ENCODE assay signal across 8 cellular contexts in the genomic region with DNA sequence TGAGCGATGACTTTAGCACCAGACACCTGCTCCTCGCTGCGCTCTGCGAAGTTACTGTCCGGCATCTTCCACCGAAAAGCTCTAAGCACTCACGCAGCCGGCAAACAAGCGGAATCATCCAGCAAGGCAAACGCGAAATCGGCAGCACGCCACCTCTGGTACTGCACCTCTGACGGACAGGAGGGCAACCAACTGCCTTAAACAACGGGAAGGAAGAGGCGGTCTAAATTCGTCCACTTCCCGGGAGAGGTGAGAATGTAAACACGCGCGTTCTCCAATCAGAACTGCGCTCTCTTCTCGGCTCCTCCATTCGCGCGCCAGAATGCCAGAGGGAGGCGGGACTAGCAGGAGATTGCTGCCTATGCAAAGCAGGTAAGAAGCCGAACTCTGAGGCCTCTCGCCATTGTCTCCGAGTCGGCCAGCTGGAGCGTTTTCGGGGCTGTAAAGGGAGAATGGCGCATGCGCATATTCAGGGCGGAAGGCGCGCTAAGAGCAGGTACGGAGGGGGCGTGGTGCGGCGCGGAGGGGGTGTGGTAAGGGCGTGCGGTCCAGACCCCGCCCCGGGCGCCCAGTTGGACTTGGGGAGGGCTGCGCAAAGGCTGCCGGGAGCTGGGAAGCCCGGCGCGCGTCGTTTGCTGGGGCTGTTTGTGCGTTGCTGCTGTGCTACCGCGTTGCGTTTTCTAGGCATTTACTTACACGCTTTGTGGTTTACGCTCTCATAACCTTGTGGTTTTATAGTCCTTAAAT. TPM values are rescaled to one million over a fixed set of nuclear protein-coding genes. Genes with fewer than 3 reads are reported as not detected.
A peak's percentile ranks its signal among the peaks of the same experiment; 100 is the strongest.
DNase-seq lines count a peak whose midpoint lies in the region; ATAC-seq and TF ChIP-seq lines count a peak whose summit lies in the region.

A gene with protein sequence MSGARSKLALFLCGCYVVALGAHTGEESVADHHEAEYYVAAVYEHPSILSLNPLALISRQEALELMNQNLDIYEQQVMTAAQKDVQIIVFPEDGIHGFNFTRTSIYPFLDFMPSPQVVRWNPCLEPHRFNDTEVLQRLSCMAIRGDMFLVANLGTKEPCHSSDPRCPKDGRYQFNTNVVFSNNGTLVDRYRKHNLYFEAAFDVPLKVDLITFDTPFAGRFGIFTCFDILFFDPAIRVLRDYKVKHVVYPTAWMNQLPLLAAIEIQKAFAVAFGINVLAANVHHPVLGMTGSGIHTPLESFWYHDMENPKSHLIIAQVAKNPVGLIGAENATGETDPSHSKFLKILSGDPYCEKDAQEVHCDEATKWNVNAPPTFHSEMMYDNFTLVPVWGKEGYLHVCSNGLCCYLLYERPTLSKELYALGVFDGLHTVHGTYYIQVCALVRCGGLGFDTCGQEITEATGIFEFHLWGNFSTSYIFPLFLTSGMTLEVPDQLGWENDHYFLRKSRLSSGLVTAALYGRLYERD (plus strand): TSS at position 347 of the 747 bp plus-strand sequence. CDS start 33,695 bp downstream, outside the sequence.
A gene (minus strand): TSS at position 171 of the 747 bp plus-strand sequence. CDS start 106 bp downstream, at position 65.

- peak; percentile 100 for DNase-seq in EH (ENCODE audit: low read depth)
- peak; percentile 97 for DNase-seq in LoVo (ENCODE audit: low spot score)
- peak; percentile 91 to 97 for DNase-seq in activated T-helper 1 cell treated with anti-CD3 and anti-CD28 coated beads, Interleukin-2, amount 50 U/mL, for 16 hours (ENCODE audit: low read depth in 1 of 2, low spot score in 1 of 2)
- DNase-seq in foreskin keratinocyte, result peak; percentile 99
- DNase-seq in non-pigmented ciliary epithelial cell (ENCODE audit: low read depth), result peak; percentile 97
- DNase-seq in testis, result peak; percentile 99
- no peak for DNase-seq in NCI-H1436 (lab: John Stamatoyannopoulos, UW)

- H3K9me3 ChIP-seq in testis, result no peaks in the 10 kb centered on the region

- no peaks in the 10 kb centered on the region for H3K36me3 ChIP-seq in testis (ENCODE audit: low read depth, missing control alignments)

- 0% methylated on average over 24 to 61 of the region's 61 CpGs for WGBS in testis, 2 donors

- peak; percentile 94 for ATAC-seq in GM21825 (IDR thresholded peaks at IDR 0.05; ENCODE audit: unreplicated experiment)
- peak; percentile 95 for ATAC-seq in foreskin keratinocyte

- H3K4me3 ChIP-seq in testis, result peak within 1 kb of the TSS; percentile 62 to 84

- peak; percentile 53 for TF ChIP-seq CTCF in foreskin keratinocyte (conservative IDR thresholded peaks at IDR 0.05)
- TF ChIP-seq CTCF in testis (IDR thresholded peaks at IDR 0.05), result peak in 1 of 3 experiments; percentile 25

- TF ChIP-seq POLR2A in testis (IDR thresholded peaks at IDR 0.05), result peak; percentile 34

- intact Hi-C loops in testis (cut with DNase I; ENCODE audit: low total_unique reads), result no loop called here

- no peaks in the 10 kb centered on the region for H3K27me3 ChIP-seq in foreskin keratinocyte
- H3K27me3 ChIP-seq in testis, result no peaks in the 10 kb centered on the region

- peaks cover 8% of the 10 kb centered on the region for H3K4me1 ChIP-seq in foreskin keratinocyte
- H3K4me1 ChIP-seq in testis, result peaks cover 9% of the 10 kb centered on the region

- H3K27ac ChIP-seq in foreskin keratinocyte, result peak within 1 kb of the TSS; percentile 48
- peak within 1 kb of the TSS; percentile 57 to 89 for H3K27ac ChIP-seq in testis

RNA-seq across cellular contexts. Expression of the first gene that starts in this region (rescaled TPM):
- 5.0 and 10.9 TPM in 2 replicates for total RNA-seq in foreskin keratinocyte
- 4.6 and 8.4 TPM in 2 replicates for polyA plus RNA-seq in foreskin keratinocyte
- 10 to 100 TPM; 31.3 to 44.7 TPM for total RNA-seq in testis
- polyA plus RNA-seq in testis (ENCODE audit: insufficient read depth, low read depth, low replicate concordance), result 54.7 TPM

RNA-seq across cellular contexts. Expression of the second gene that starts in this region (rescaled TPM):
- 16.3 and 18.4 TPM in 2 replicates for total RNA-seq in foreskin keratinocyte
- polyA plus RNA-seq in foreskin keratinocyte, result 13.0 and 16.1 TPM in 2 replicates
- total RNA-seq in testis, result 10 to 100 TPM; 35.7 to 44.3 TPM
- polyA plus RNA-seq in testis (ENCODE audit: insufficient read depth, low read depth, low replicate concordance), result 42.2 TPM
